ENCODE assay signal across 1 cellular context in the genomic region with DNA sequence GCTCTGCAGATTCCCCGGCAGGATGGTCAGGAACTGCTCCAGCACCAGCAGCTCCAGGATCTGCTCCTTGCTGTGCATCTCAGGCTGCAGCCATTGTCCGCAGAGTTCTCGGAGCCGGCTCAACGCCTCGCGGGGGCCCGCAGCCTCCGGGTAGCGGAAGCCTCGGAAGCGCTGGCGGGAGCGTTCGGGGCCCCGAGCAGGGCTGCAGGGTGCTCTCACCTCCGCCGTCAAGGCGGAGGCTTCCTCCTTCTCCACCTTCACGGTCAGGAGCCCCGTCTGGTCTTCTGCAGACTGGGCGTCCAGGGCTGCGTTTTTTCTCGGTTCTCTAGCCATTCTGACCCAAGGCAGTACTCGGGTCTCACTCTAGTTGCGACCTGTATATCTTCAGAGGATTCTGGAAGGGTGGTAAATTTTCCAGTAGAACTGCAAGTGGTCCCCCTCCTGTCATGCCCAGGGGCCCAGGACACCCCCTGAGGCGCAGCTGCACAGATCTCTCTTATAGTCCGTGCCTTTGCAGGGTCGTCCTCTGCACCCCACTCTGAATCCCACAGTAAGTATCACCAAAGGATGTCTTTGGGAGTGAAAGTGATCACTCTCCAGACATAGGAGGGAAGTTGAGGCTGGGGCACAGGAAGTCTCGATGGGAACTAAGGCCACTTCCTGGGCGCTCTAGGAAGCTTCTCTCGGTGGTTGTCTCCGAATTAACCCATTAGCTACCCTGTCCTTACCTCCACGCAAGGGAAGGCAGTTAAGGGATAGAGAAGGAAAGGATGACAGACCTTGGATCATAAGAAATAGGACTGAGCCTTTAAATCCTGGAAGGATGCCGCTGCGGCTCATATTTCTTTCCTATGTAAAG.
TF ChIP-seq lines count a peak whose summit lies in the region.

Gene ZKSCAN4, minus strand, starts transcription at position 622 of the 859 bp plus-strand sequence. Its CDS starts 289 bp downstream, at position 333.

TF ChIP-seq in K562, 482 proteins besides CTCF, POLR2A, EP300 and RAD21 (continued from another document and continues in another):
- TF ChIP-seq RERE (CRISPR knock-in tag; IDR thresholded peaks at IDR 0.05; ENCODE audit: borderline replicate concordance) (no peak), SMAD2 (IDR thresholded peaks at IDR 0.05; ENCODE audit: low read depth, low read length) (no peak), CBFB (CRISPR knock-in tag; IDR thresholded peaks at IDR 0.05) (no peak; the same call in 1 of the 2 replicates), RB1 (IDR thresholded peaks at IDR 0.05; ENCODE audit: low read depth) (peak; percentile 76), RFX7 (CRISPR knock-in tag; IDR thresholded peaks at IDR 0.05) (no peak), NRF1 (conservative IDR thresholded peaks at IDR 0.05 in 1 of 2, IDR thresholded peaks at IDR 0.05 in 1 of 2) (peak; percentile 14 to 29; a peak in 1 of 4 replicates), NBN (IDR thresholded peaks at IDR 0.05; ENCODE audit: low read depth) (peak; percentile 66; the same call in 1 of the 2 replicates), FOXA3 (CRISPR knock-in tag; conservative IDR thresholded peaks at IDR 0.05 in 1 of 2, IDR thresholded peaks at IDR 0.05 in 1 of 2) (peak in 1 of 2 experiments; percentile 35; a peak in 1 of 4 replicates), NELFE (IDR thresholded peaks at IDR 0.05; ENCODE audit: insufficient read depth, insufficient read length) (no peak), ZNF445 (CRISPR knock-in tag; IDR thresholded peaks at IDR 0.05; ENCODE audit: low read depth) (no peak), ZNF311 (CRISPR knock-in tag; IDR thresholded peaks at IDR 0.05) (no peak), NCOA6 (IDR thresholded peaks at IDR 0.05) (no peak), NR2C2 (CRISPR knock-in tag; IDR thresholded peaks at IDR 0.05) (0 out of 2 replicates have a peak, but pooled peaks have one; percentile 60), NR2C2 (tag; IDR thresholded peaks at IDR 0.05) (peak; percentile 75), PRDM10 (IDR thresholded peaks at IDR 0.05; ENCODE audit: partially characterized antibody) (no peak), SP1 (CRISPR knock-in tag; IDR thresholded peaks at IDR 0.05) (peak; percentile 56; the same call in 1 of the 2 replicates), GMEB1 (CRISPR knock-in tag; IDR thresholded peaks at IDR 0.05) (peak; percentile 42; the same call in 1 of the 2 replicates), STAT5B (CRISPR knock-in tag; IDR thresholded peaks at IDR 0.05) (no peak), HNRNPLL (IDR thresholded peaks at IDR 0.05; ENCODE audit: low read depth, low read length, poor library complexity, severe bottlenecking) (no peak), THAP7 (CRISPR knock-in tag; IDR thresholded peaks at IDR 0.05) (no peak), ZBTB17 (CRISPR knock-in tag; IDR thresholded peaks at IDR 0.05) (no peak), CREM (IDR thresholded peaks at IDR 0.05; ENCODE audit: low read depth) (peak; percentile 76), MEIS2 (IDR thresholded peaks at IDR 0.05; ENCODE audit: partially characterized antibody) (no peak), MYNN (IDR thresholded peaks at IDR 0.05) (no peak), MYNN (CRISPR knock-in tag; IDR thresholded peaks at IDR 0.05) (no peak), ZNF175 (CRISPR knock-in tag; IDR thresholded peaks at IDR 0.05; ENCODE audit: low read depth) (no peak), RBM34 (IDR thresholded peaks at IDR 0.05; ENCODE audit: borderline replicate concordance, insufficient read depth, low read length) (no peak), LCOR (CRISPR knock-in tag; IDR thresholded peaks at IDR 0.05) (no peak; the same call in 1 of the 2 replicates), CEBPB (tag; IDR thresholded peaks at IDR 0.05) (no peak), ZNF146 (CRISPR knock-in tag; IDR thresholded peaks at IDR 0.05; ENCODE audit: unreplicated experiment) (no peak), ZNF696 (CRISPR knock-in tag; conservative IDR thresholded peaks at IDR 0.05) (no peak), ZNF561 (CRISPR knock-in tag; conservative IDR thresholded peaks at IDR 0.05) (no peak), TCF15 (CRISPR knock-in tag; IDR thresholded peaks at IDR 0.05) (no peak)
- TF ChIP-seq, protein P1, sequence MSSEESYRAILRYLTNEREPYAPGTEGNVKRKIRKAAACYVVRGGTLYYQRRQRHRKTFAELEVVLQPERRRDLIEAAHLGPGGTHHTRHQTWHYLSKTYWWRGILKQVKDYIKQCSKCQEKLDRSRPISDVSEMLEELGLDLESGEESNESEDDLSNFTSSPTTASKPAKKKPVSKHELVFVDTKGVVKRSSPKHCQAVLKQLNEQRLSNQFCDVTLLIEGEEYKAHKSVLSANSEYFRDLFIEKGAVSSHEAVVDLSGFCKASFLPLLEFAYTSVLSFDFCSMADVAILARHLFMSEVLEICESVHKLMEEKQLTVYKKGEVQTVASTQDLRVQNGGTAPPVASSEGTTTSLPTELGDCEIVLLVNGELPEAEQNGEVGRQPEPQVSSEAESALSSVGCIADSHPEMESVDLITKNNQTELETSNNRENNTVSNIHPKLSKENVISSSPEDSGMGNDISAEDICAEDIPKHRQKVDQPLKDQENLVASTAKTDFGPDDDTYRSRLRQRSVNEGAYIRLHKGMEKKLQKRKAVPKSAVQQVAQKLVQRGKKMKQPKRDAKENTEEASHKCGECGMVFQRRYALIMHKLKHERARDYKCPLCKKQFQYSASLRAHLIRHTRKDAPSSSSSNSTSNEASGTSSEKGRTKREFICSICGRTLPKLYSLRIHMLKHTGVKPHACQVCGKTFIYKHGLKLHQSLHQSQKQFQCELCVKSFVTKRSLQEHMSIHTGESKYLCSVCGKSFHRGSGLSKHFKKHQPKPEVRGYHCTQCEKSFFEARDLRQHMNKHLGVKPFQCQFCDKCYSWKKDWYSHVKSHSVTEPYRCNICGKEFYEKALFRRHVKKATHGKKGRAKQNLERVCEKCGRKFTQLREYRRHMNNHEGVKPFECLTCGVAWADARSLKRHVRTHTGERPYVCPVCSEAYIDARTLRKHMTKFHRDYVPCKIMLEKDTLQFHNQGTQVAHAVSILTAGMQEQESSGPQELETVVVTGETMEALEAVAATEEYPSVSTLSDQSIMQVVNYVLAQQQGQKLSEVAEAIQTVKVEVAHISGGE (CRISPR knock-in tag; IDR thresholded peaks at IDR 0.05), result peak; percentile 91 to 98 (median 97)
- TF ChIP-seq, protein P2, sequence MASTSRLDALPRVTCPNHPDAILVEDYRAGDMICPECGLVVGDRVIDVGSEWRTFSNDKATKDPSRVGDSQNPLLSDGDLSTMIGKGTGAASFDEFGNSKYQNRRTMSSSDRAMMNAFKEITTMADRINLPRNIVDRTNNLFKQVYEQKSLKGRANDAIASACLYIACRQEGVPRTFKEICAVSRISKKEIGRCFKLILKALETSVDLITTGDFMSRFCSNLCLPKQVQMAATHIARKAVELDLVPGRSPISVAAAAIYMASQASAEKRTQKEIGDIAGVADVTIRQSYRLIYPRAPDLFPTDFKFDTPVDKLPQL (IDR thresholded peaks at IDR 0.05; ENCODE audit: extremely low read depth, insufficient read length), result no peak
- TF ChIP-seq, protein P3, sequence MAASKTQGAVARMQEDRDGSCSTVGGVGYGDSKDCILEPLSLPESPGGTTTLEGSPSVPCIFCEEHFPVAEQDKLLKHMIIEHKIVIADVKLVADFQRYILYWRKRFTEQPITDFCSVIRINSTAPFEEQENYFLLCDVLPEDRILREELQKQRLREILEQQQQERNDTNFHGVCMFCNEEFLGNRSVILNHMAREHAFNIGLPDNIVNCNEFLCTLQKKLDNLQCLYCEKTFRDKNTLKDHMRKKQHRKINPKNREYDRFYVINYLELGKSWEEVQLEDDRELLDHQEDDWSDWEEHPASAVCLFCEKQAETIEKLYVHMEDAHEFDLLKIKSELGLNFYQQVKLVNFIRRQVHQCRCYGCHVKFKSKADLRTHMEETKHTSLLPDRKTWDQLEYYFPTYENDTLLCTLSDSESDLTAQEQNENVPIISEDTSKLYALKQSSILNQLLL (CRISPR knock-in tag; IDR thresholded peaks at IDR 0.05; ENCODE audit: borderline replicate concordance), result no peak
- TF ChIP-seq, protein P4, sequence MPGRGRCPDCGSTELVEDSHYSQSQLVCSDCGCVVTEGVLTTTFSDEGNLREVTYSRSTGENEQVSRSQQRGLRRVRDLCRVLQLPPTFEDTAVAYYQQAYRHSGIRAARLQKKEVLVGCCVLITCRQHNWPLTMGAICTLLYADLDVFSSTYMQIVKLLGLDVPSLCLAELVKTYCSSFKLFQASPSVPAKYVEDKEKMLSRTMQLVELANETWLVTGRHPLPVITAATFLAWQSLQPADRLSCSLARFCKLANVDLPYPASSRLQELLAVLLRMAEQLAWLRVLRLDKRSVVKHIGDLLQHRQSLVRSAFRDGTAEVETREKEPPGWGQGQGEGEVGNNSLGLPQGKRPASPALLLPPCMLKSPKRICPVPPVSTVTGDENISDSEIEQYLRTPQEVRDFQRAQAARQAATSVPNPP (IDR thresholded peaks at IDR 0.05; ENCODE audit: borderline replicate concordance, insufficient read depth, insufficient read length), result no peak
- TF ChIP-seq, protein P5, sequence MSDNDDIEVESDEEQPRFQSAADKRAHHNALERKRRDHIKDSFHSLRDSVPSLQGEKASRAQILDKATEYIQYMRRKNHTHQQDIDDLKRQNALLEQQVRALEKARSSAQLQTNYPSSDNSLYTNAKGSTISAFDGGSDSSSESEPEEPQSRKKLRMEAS (CRISPR knock-in tag; IDR thresholded peaks at IDR 0.05), result no peak
